17 cellular contexts compared by ENCODE assay signal in genomic region chr18:69934866-69935265, GRCh38.
"Had no signal": no experiment of that assay in that cellular context is flagged by ENCODE, and none has a peak within 500 bp of the region (broad histone marks: within the 10 kb centered on the region; RNA-seq: fewer than 3 reads in every experiment).

No MANE protein-coding gene starts in this region.

- H3K27ac Mint-ChIP-seq: activated CD4-positive, alpha-beta T cell treated with anti-CD3 and anti-CD28 coated beads, Interleukin-2, amount 10 ng/mL, durations not matched to agents 7 days and 5 days; activated CD8-positive, alpha-beta T cell treated with anti-CD3 and anti-CD28 coated beads, Interleukin-2, amount 10 ng/mL, durations not matched to agents 7 days and 5 days; activated naive CD8-positive, alpha-beta T cell; dendritic cell treated with granulocyte-macrophage colony-stimulating factor and Interleukin-4, amounts not matched to agents 40 ng/mL and 50 ng/mL, for 4 days; type B pancreatic cell had no signal

- H3K9me3 ChIP-seq: adrenal gland, ascending aorta, esophagus muscularis mucosa, testis, vagina had no signal

- H3K27me3 Mint-ChIP-seq: activated CD4-positive, alpha-beta T cell treated with anti-CD3 and anti-CD28 coated beads, Interleukin-2, amount 10 ng/mL, durations not matched to agents 7 days and 5 days; activated naive CD8-positive, alpha-beta T cell; dendritic cell treated with granulocyte-macrophage colony-stimulating factor and Interleukin-4, amounts not matched to agents 40 ng/mL and 50 ng/mL, for 4 days; type B pancreatic cell had no signal

- H3K4me3 Mint-ChIP-seq: activated CD4-positive, alpha-beta T cell treated with anti-CD3 and anti-CD28 coated beads, Interleukin-2, amount 10 ng/mL, durations not matched to agents 7 days and 5 days; activated CD8-positive, alpha-beta T cell treated with anti-CD3 and anti-CD28 coated beads, Interleukin-2, amount 10 ng/mL, durations not matched to agents 7 days and 5 days; activated naive CD8-positive, alpha-beta T cell; dendritic cell treated with granulocyte-macrophage colony-stimulating factor and Interleukin-4, amounts not matched to agents 40 ng/mL and 50 ng/mL, for 4 days; neural crest cell; type B pancreatic cell had no signal

- H3K27me3 ChIP-seq: adrenal gland, ascending aorta, brain microvascular endothelial cell, esophagus muscularis mucosa, testis, vagina had no signal

- H3K4me1 ChIP-seq: ascending aorta, testis, vagina had no signal

- H3K4me1 Mint-ChIP-seq: neural crest cell had no signal

- FAIRE-seq: frontal cortex, small intestine had no signal

- H3K9me3 Mint-ChIP-seq: type B pancreatic cell had no signal

- H3K4me3 ChIP-seq: adrenal gland, ascending aorta, esophagus muscularis mucosa, testis, vagina had no signal

- H3K27ac ChIP-seq: adrenal gland, ascending aorta, brain microvascular endothelial cell, esophagus muscularis mucosa, vagina, VCaP had no signal

- H3K36me3 Mint-ChIP-seq: type B pancreatic cell had no signal

- DNase-seq: adrenal gland, brain microvascular endothelial cell, glutamatergic neuron, hippocampal formation, testis had no signal

- H3K36me3 ChIP-seq: adrenal gland, ascending aorta, brain microvascular endothelial cell, esophagus muscularis mucosa, vagina had no signal
